Comparison of ENCODE assay signal across 9 cellular contexts in the genomic region with DNA sequence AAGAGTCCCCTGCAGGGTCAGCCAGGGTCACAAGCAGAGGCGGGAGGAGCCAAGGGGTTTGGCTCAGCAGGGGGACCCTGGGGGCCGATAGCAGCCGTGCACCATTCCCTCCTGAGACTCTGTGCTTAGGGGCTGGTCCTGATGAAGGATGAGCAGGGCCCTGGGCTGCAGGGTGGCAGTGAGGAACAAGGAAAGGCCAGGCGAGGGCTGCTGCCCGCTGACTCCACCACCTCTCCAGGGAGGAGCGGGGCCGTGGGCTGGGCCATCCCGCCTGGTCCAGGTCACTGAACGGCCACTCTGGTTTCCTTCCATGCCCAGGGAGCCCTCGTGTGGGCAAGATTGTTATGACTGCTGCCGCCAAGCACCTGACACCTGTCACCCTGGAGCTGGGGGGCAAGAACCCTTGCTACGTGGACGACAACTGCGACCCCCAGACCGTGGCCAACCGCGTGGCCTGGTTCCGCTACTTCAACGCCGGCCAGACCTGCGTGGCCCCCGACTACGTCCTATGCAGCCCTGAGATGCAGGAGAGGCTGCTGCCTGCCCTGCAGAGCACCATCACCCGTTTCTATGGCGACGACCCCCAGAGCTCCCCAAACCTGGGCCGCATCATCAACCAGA. TPM values are rescaled to one million over a fixed set of nuclear protein-coding genes. Genes with fewer than 3 reads are reported as not detected.
A peak's percentile ranks its signal among the peaks of the same experiment; 100 is the strongest.
DNase-seq lines count a peak whose midpoint lies in the region; ATAC-seq, FAIRE-seq and TF ChIP-seq lines count a peak whose summit lies in the region.
"Had no signal": no experiment of that assay in that cellular context is flagged by ENCODE, and none has a peak within 500 bp of the region (broad histone marks: within the 10 kb centered on the region; RNA-seq: fewer than 3 reads in every experiment).

No MANE protein-coding gene starts in this region.

- no peaks in the 10 kb centered on the region for H4K20me1 ChIP-seq in GM23248 (ENCODE audit: insufficient read depth)

- H3K9me3 ChIP-seq in GM23248 (ENCODE audit: low read depth): no peaks in the 10 kb centered on the region

- H3K36me3 ChIP-seq in GM23248 (ENCODE audit: low read depth): no peaks in the 10 kb centered on the region; the same call in 1 of the 2 replicates

- peaks cover 4% of the 10 kb centered on the region; the same call in 1 of the 2 replicates for H3F3A ChIP-seq in GM23248 (ENCODE audit: insufficient read depth)

- 0 out of 2 replicates have a peak, but pooled peaks cover 4% of the 10 kb centered on the region for H3K4me1 ChIP-seq in GM23248 (ENCODE audit: insufficient read depth)

- TF ChIP-seq CTCF in fibroblast of the aortic adventitia (IDR thresholded peaks at IDR 0.05; ENCODE audit: insufficient read depth, low read length): peak; percentile 20

- H3K9me2 ChIP-seq in GM23248 (ENCODE audit: insufficient read depth): no peaks in the 10 kb centered on the region

- no peak overlapping the region for H3K27ac ChIP-seq in GM23248

- ATAC-seq in sciatic nerve (peak; percentile 20), HG02763 (IDR thresholded peaks at IDR 0.05; ENCODE audit: unreplicated experiment) (no peak)

- no peak overlapping the region for H2AFZ ChIP-seq in GM23248

- no peak for FAIRE-seq in RCC 7860 (lab: Jason Lieb, UNC)
- FAIRE-seq: A204.1 had no signal

- no peaks in the 10 kb centered on the region for H3K27me3 ChIP-seq in GM23248 (replicated peaks; ENCODE audit: insufficient read depth)

- H3K4me2 ChIP-seq in GM23248 (ENCODE audit: unreplicated experiment): no peak overlapping the region

- H3K4me3 ChIP-seq in fibroblast of the aortic adventitia (ENCODE audit: low read depth, low read length): no peak overlapping the region
- H3K4me3 ChIP-seq in GM23248: no peak overlapping the region

- H3K9ac ChIP-seq in GM23248: no peak overlapping the region

- H3K79me2 ChIP-seq in GM23248 (ENCODE audit: insufficient read depth): no peaks in the 10 kb centered on the region

- in situ Hi-C loops in GM23248 (cut with MboI): no loop called here

- WGBS in GM23248 (ENCODE audit: low coverage in 1 of 2, low lambda C conversion rate in 2 of 2, missing lambda C conversion rate in 2 of 2), 2 experiments: 89 to 90% methylated on average over 27 of the region's 27 CpGs

- intact Hi-C loops in sciatic nerve (cut with DNase I): no loop called here

- DNase-seq in NCI-H1092 treated with DMSO at 0.1 percent for 48 hours (lab: John Stamatoyannopoulos, UW) (peak; percentile 22), NCI-H1092 (lab: John Stamatoyannopoulos, UW) (no peak), RCC 7860 (ENCODE audit: low spot score) (peak; percentile 47), fibroblast of the aortic adventitia (ENCODE audit: low read depth) (no peak), sciatic nerve (ENCODE audit: low spot score) (no peak), NCI-H1436 treated with DMSO at 0.1 percent for 48 hours (lab: John Stamatoyannopoulos, UW) (no peak), GM23248 (no peak)

RNA-seq across cellular contexts. Expression of a gene that starts 9.2 kb away (rescaled TPM):
- 56.8 and 66.1 TPM in 2 replicates for total RNA-seq in fibroblast of the aortic adventitia (ENCODE audit: low replicate concordance)
- total RNA-seq in sciatic nerve: 63.9 TPM
- 114 and 117 TPM in 2 replicates for total RNA-seq in GM23248 (2014; rRNA removed; shearing (Covaris generic))
- polyA plus RNA-seq in GM23248 (2016; fragmentation: Nextera tagmentation; extraction: Ambion mirVana): 219 and 230 TPM in 2 replicates

RNA-seq across cellular contexts. Expression of a gene that starts 11.2 kb away (rescaled TPM):
- total RNA-seq in fibroblast of the aortic adventitia (ENCODE audit: low replicate concordance) (12.5 and 20.8 TPM in 2 replicates), sciatic nerve (46.7 TPM)
- total RNA-seq in GM23248 (2014; rRNA removed; shearing (Covaris generic)): 63.9 and 70.7 TPM in 2 replicates
- 42.7 and 43.4 TPM in 2 replicates for polyA plus RNA-seq in GM23248 (2016; fragmentation: Nextera tagmentation; extraction: Ambion mirVana)

RNA-seq across cellular contexts. Expression of a gene that starts 17.4 kb away (rescaled TPM):
- 7.4 and 17.2 TPM in 2 replicates for total RNA-seq in fibroblast of the aortic adventitia (ENCODE audit: low replicate concordance)
- total RNA-seq in sciatic nerve: 37.0 TPM
- 37.7 and 41.1 TPM in 2 replicates for total RNA-seq in GM23248 (2014; rRNA removed; shearing (Covaris generic))
- 20.9 and 24.6 TPM in 2 replicates for polyA plus RNA-seq in GM23248 (2016; fragmentation: Nextera tagmentation; extraction: Ambion mirVana)

RNA-seq across cellular contexts. Expression of a gene that starts 17.5 kb away (rescaled TPM):
- total RNA-seq in fibroblast of the aortic adventitia (ENCODE audit: low replicate concordance) (75.1 and 76.0 TPM in 2 replicates), sciatic nerve (128 TPM)
- 118 and 146 TPM in 2 replicates for total RNA-seq in GM23248 (2014; rRNA removed; shearing (Covaris generic))
- 65.8 and 75.9 TPM in 2 replicates for polyA plus RNA-seq in GM23248 (2016; fragmentation: Nextera tagmentation; extraction: Ambion mirVana)

Comparison
In these comparisons a context has a peak if more than half of its experiments do, and no peak if none do; other contexts are left out.
1. DNase-seq: peak in NCI-H1092 treated with DMSO at 0.1 percent for 48 hours (single experiment) and RCC 7860 (single experiment); none in NCI-H1092 (single experiment), fibroblast of the aortic adventitia (single experiment), sciatic nerve (single experiment), NCI-H1436 treated with DMSO at 0.1 percent for 48 hours (single experiment) and GM23248 (single experiment).